Comparison of ENCODE assay signal across 15 cellular contexts in the genomic region with DNA sequence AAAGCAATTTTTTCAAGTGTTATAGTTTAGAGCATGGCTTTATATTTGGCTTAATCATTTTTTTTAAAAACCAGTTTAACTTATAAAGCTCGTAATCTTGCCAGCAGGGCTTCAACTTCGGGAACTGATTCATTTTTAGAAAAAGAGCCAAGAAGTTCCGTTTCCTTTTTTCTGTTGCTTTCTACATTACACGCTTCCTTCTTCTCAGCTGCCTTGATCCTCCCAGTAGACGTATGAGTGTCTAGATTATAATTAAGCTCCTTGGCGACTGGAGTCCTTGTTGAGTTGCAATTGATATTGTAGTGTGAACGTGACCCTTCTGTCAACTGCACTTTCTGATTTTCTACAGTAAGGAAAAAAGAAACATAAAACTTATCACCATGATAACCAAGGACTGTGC.
DNase-seq lines count a peak whose midpoint lies in the region; ATAC-seq, FAIRE-seq and TF ChIP-seq lines count a peak whose summit lies in the region.
"Had no signal": no experiment of that assay in that cellular context is flagged by ENCODE, and none has a peak within 500 bp of the region (broad histone marks: within the 10 kb centered on the region; RNA-seq: fewer than 3 reads in every experiment).

No MANE protein-coding gene starts in this region.

- no peak overlapping the region for H2BK15ac ChIP-seq in mesenchymal stem cell (ENCODE audit: low read depth, poor library complexity, severe bottlenecking)

- no peaks in the 10 kb centered on the region for H3K27me3 Mint-ChIP-seq in stimulated activated naive CD8-positive, alpha-beta T cell treated with anti-CD3 and anti-CD28 coated beads, Interleukin-15, amount 100 ng/mL, for 72 hours
- H3K27me3 Mint-ChIP-seq: activated CD4-positive, alpha-beta memory T cell treated with anti-CD3 and anti-CD28 coated beads for 36 hours had no signal

- H3K79me1 ChIP-seq in mesenchymal stem cell (replicated peaks; ENCODE audit: low read length, poor library complexity, severe bottlenecking) = peaks cover 4% of the 10 kb centered on the region

- H3K27me3 ChIP-seq in body of pancreas = no peaks in the 10 kb centered on the region
- H3K27me3 ChIP-seq in mesenchymal stem cell (ENCODE audit: control insufficient read depth in 1 of 2, insufficient read depth in 1 of 2, low read length in 2 of 2) = no peaks in the 10 kb centered on the region

- H4K91ac ChIP-seq in mesenchymal stem cell (ENCODE audit: low read length) = no peak overlapping the region

- no peak overlapping the region for H2AK5ac ChIP-seq in mesenchymal stem cell (ENCODE audit: low read length, severe bottlenecking)

- ATAC-seq in HG03432 (IDR thresholded peaks at IDR 0.05; ENCODE audit: unreplicated experiment) (peak; percentile 66), body of pancreas (peak; percentile 27), HG03439 (IDR thresholded peaks at IDR 0.05; ENCODE audit: unreplicated experiment) (no peak), HG03175 (IDR thresholded peaks at IDR 0.05; ENCODE audit: unreplicated experiment) (no peak), SK-N-SH treated with all-trans-retinoic acid at 6 μM for 48 hours (no peak)
- no peak for ATAC-seq in stimulated activated naive CD8-positive, alpha-beta T cell treated with anti-CD3 and anti-CD28 coated beads, Interleukin-15, amount 100 ng/mL, for 72 hours

- no peaks in the 10 kb centered on the region for H3K36me3 ChIP-seq in body of pancreas (replicated peaks in 1 of 2; ENCODE audit: insufficient read depth in 1 of 2, low read depth in 2 of 2)
- H3K36me3 ChIP-seq in mesenchymal stem cell (ENCODE audit: control insufficient read depth in 1 of 2, insufficient read depth in 2 of 2, low read depth in 1 of 2, low read length in 2 of 2) = peaks cover 0 to 9% of the 10 kb centered on the region in 2 experiments

- H3K4me1 Mint-ChIP-seq in stimulated activated naive CD8-positive, alpha-beta T cell treated with anti-CD3 and anti-CD28 coated beads, Interleukin-15, amount 100 ng/mL, for 72 hours = no peaks in the 10 kb centered on the region

- peak overlapping the region; percentile 51 for H3K9ac ChIP-seq in mesenchymal stem cell (ENCODE audit: low read length)
- H3K9ac ChIP-seq: GM23248, SK-N-SH had no signal

- no peak overlapping the region for H2AFZ ChIP-seq in mesenchymal stem cell (ENCODE audit: low read depth, low read length)
- H2AFZ ChIP-seq: GM23248 had no signal

- no peak overlapping the region for H3K4ac ChIP-seq in mesenchymal stem cell (ENCODE audit: low read depth in 1 of 2, low read length in 2 of 2)

- H3K4me3 ChIP-seq in body of pancreas (no peak overlapping the region), mesenchymal stem cell (ENCODE audit: insufficient read depth in 1 of 2, low read depth in 1 of 2, low read length in 2 of 2) (peak overlapping the region in 1 of 2 experiments; percentile 48)
- H3K4me3 ChIP-seq: GM23248 had no signal

- WGBS in body of pancreas, 2 donors = 30 to 41% methylated on average over 7 of the region's 7 CpGs
- 98% methylated on average over 4 of the region's 7 CpGs for WGBS in mesenchymal stem cell

- H2BK120ac ChIP-seq in mesenchymal stem cell (ENCODE audit: low read depth, low read length) = no peak overlapping the region

- TF ChIP-seq POLR2A in body of pancreas (IDR thresholded peaks at IDR 0.05) = no peak

- H3K9me3 ChIP-seq in body of pancreas = no peaks in the 10 kb centered on the region
- no peaks in the 10 kb centered on the region for H3K9me3 ChIP-seq in mesenchymal stem cell (ENCODE audit: control insufficient read depth, low read length)
- H3K9me3 ChIP-seq: SK-N-SH had no signal

- no peak overlapping the region for H3K23ac ChIP-seq in mesenchymal stem cell (ENCODE audit: low read length in 2 of 2)

- no peak overlapping the region for H3K18ac ChIP-seq in mesenchymal stem cell (ENCODE audit: low read depth in 1 of 2, low read length in 2 of 2)

- H3K4me3 Mint-ChIP-seq in stimulated activated naive CD8-positive, alpha-beta T cell treated with anti-CD3 and anti-CD28 coated beads, Interleukin-15, amount 100 ng/mL, for 72 hours = no peak overlapping the region
- H3K4me3 Mint-ChIP-seq: activated CD4-positive, alpha-beta memory T cell treated with anti-CD3 and anti-CD28 coated beads for 36 hours had no signal

- no peak overlapping the region for H3K4me2 ChIP-seq in mesenchymal stem cell (ENCODE audit: low read length, poor library complexity, severe bottlenecking)
- H3K4me2 ChIP-seq: SK-N-SH had no signal

- peaks cover 8% of the 10 kb centered on the region for H3K4me1 ChIP-seq in body of pancreas
- H3K4me1 ChIP-seq in mesenchymal stem cell (ENCODE audit: control insufficient read depth, insufficient read depth, low read depth, low read length) = no peaks in the 10 kb centered on the region

- no peak overlapping the region for H2BK12ac ChIP-seq in mesenchymal stem cell (ENCODE audit: low read length in 2 of 2)

- intact Hi-C loops in body of pancreas (cut with DNase I) = no loop called here

- DNase-seq in GM18507 (ENCODE audit: extremely low spot score, insufficient read length, low read depth) (no peak), body of pancreas (no peak), mesenchymal stem cell (no peak)
- DNase-seq in stimulated activated naive CD8-positive, alpha-beta T cell treated with anti-CD3 and anti-CD28 coated beads, Interleukin-15, amount 100 ng/mL, for 72 hours = no peak
- DNase-seq: activated CD4-positive, alpha-beta memory T cell treated with anti-CD3 and anti-CD28 coated beads for 36 hours; activated naive CD4-positive, alpha-beta T cell treated with anti-CD3 and anti-CD28 coated beads, Interleukin-2, amount 50 U/mL, for 16 hours; C1 segment of cervical spinal cord; GM23248; hippocampal formation; NCI-H510A; SK-N-SH had no signal

- no peak for TF ChIP-seq CTCF in body of pancreas (IDR thresholded peaks at IDR 0.05)

- H3K27ac Mint-ChIP-seq in stimulated activated naive CD8-positive, alpha-beta T cell treated with anti-CD3 and anti-CD28 coated beads, Interleukin-15, amount 100 ng/mL, for 72 hours = no peak overlapping the region
- H3K27ac Mint-ChIP-seq: activated CD4-positive, alpha-beta memory T cell treated with anti-CD3 and anti-CD28 coated beads for 36 hours had no signal

- no peak overlapping the region for H3K14ac ChIP-seq in mesenchymal stem cell (ENCODE audit: low read length in 2 of 2)

- peak overlapping the region in 1 of 4 donors; percentile 3 for H3K27ac ChIP-seq in body of pancreas
- no peak overlapping the region for H3K27ac ChIP-seq in mesenchymal stem cell (ENCODE audit: low read length, poor library complexity, severe bottlenecking)
- H3K27ac ChIP-seq: GM23248 had no signal

- H2BK5ac ChIP-seq in mesenchymal stem cell (ENCODE audit: low read depth, low read length, poor library complexity, severe bottlenecking) = no peak overlapping the region

- no peaks in the 10 kb centered on the region for H3K9me3 Mint-ChIP-seq in stimulated activated naive CD8-positive, alpha-beta T cell treated with anti-CD3 and anti-CD28 coated beads, Interleukin-15, amount 100 ng/mL, for 72 hours
- H3K9me3 Mint-ChIP-seq: activated CD4-positive, alpha-beta memory T cell treated with anti-CD3 and anti-CD28 coated beads for 36 hours had no signal

- no peak overlapping the region for H4K8ac ChIP-seq in mesenchymal stem cell (ENCODE audit: low read length)

- FAIRE-seq in GM18507 (lab: Jason Lieb, UNC) = peak; percentile 41

TF ChIP-seq in SK-N-SH treated with all-trans-retinoic acid at 6 μM for 48 hours, 23 proteins besides CTCF, POLR2A, EP300 and RAD21 (continues in another document):
- no peak for TF ChIP-seq CSDC2 (CRISPR knock-in tag; IDR thresholded peaks at IDR 0.05)
- no peak for TF ChIP-seq RARB (CRISPR knock-in tag; IDR thresholded peaks at IDR 0.05)
- no peak for TF ChIP-seq ARNTL (CRISPR knock-in tag; IDR thresholded peaks at IDR 0.05; ENCODE audit: borderline replicate concordance, low read depth)
- TF ChIP-seq, protein P1, sequence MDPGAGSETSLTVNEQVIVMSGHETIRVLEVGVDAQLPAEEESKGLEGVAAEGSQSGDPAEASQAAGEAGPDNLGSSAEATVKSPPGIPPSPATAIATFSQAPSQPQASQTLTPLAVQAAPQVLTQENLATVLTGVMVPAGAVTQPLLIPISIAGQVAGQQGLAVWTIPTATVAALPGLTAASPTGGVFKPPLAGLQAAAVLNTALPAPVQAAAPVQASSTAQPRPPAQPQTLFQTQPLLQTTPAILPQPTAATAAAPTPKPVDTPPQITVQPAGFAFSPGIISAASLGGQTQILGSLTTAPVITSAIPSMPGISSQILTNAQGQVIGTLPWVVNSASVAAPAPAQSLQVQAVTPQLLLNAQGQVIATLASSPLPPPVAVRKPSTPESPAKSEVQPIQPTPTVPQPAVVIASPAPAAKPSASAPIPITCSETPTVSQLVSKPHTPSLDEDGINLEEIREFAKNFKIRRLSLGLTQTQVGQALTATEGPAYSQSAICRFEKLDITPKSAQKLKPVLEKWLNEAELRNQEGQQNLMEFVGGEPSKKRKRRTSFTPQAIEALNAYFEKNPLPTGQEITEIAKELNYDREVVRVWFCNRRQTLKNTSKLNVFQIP (CRISPR knock-in tag; IDR thresholded peaks at IDR 0.05; ENCODE audit: borderline replicate concordance, low read depth) = no peak
- TF ChIP-seq, protein P2, sequence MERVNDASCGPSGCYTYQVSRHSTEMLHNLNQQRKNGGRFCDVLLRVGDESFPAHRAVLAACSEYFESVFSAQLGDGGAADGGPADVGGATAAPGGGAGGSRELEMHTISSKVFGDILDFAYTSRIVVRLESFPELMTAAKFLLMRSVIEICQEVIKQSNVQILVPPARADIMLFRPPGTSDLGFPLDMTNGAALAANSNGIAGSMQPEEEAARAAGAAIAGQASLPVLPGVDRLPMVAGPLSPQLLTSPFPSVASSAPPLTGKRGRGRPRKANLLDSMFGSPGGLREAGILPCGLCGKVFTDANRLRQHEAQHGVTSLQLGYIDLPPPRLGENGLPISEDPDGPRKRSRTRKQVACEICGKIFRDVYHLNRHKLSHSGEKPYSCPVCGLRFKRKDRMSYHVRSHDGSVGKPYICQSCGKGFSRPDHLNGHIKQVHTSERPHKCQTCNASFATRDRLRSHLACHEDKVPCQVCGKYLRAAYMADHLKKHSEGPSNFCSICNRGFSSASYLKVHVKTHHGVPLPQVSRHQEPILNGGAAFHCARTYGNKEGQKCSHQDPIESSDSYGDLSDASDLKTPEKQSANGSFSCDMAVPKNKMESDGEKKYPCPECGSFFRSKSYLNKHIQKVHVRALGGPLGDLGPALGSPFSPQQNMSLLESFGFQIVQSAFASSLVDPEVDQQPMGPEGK (CRISPR knock-in tag; IDR thresholded peaks at IDR 0.05; ENCODE audit: borderline replicate concordance) = no peak
- TF ChIP-seq ESRRG (CRISPR knock-in tag; IDR thresholded peaks at IDR 0.05) = no peak
- TF ChIP-seq ZNF70 (CRISPR knock-in tag; IDR thresholded peaks at IDR 0.05) = no peak
- no peak for TF ChIP-seq TOX (CRISPR knock-in tag; IDR thresholded peaks at IDR 0.05; ENCODE audit: borderline replicate concordance)
- TF ChIP-seq ZNF565 (CRISPR knock-in tag; conservative IDR thresholded peaks at IDR 0.05; ENCODE audit: low read depth) = no peak
- no peak for TF ChIP-seq PPARA (CRISPR knock-in tag; IDR thresholded peaks at IDR 0.05; ENCODE audit: borderline replicate concordance)
- TF ChIP-seq ZC3H10 (CRISPR knock-in tag; IDR thresholded peaks at IDR 0.05) = no peak

Comparison
In these comparisons a context has a peak if more than half of its experiments do, and no peak if none do; other contexts are left out.
1. ATAC-seq: peak in HG03432 (single experiment) and body of pancreas (single experiment); none in HG03439 (single experiment), HG03175 (single experiment), stimulated activated naive CD8-positive, alpha-beta T cell treated with anti-CD3 and anti-CD28 coated beads, Interleukin-15, amount 100 ng/mL, for 72 hours (single experiment) and SK-N-SH treated with all-trans-retinoic acid at 6 μM for 48 hours (single experiment).